ENCODE assay signal across 21 cellular contexts in genomic region chr1:110436635-110437034, GRCh38. TPM values are rescaled to one million over a fixed set of nuclear protein-coding genes. Genes with fewer than 3 reads are reported as not detected.
DNase-seq lines count a peak whose midpoint lies in the region; ATAC-seq, FAIRE-seq and TF ChIP-seq lines count a peak whose summit lies in the region.
"Had no signal": no experiment of that assay in that cellular context is flagged by ENCODE, and none has a peak within 500 bp of the region (broad histone marks: within the 10 kb centered on the region; RNA-seq: fewer than 3 reads in every experiment).

No MANE protein-coding gene starts in this region.

- no peaks in the 10 kb centered on the region for H3K27me3 ChIP-seq in cardiac muscle cell
- no peaks in the 10 kb centered on the region for H3K27me3 ChIP-seq in right atrium auricular region
- peaks cover 4% of the 10 kb centered on the region for H3K27me3 ChIP-seq in adipocyte (replicated peaks; ENCODE audit: control insufficient read depth, insufficient read depth, low read length)
- H3K27me3 ChIP-seq: breast epithelium, neural progenitor cell had no signal

- TF ChIP-seq CTCF in cardiac muscle cell (IDR thresholded peaks at IDR 0.05; ENCODE audit: low read depth, low read length) (no peak), right atrium auricular region (IDR thresholded peaks at IDR 0.05) (no peak), kidney (IDR thresholded peaks at IDR 0.05; ENCODE audit: borderline replicate concordance, extremely low read depth, insufficient read depth) (no peak)

- TF ChIP-seq POLR2A in GM18505 (IDR thresholded peaks at IDR 0.05; ENCODE audit: borderline replicate concordance, extremely low read depth, insufficient read depth, insufficient read length): no peak

- ATAC-seq in GM18505 (IDR thresholded peaks at IDR 0.05; ENCODE audit: unreplicated experiment): no peak
- ATAC-seq: GM12878; stimulated activated naive B cell treated with anti-CD40 and anti-IgM and Interleukin-4, amounts not matched to agents 10 μg/mL and 1 μg/mL and 100 μg/mL, for 72 hours had no signal

- no peak overlapping the region for H3K27ac ChIP-seq in cardiac muscle cell
- no peak overlapping the region for H3K27ac ChIP-seq in right atrium auricular region
- H3K27ac ChIP-seq in kidney (ENCODE audit: low read depth in 2 of 2, low read length in 2 of 2): no peak overlapping the region
- H3K27ac ChIP-seq: breast epithelium, neural progenitor cell had no signal

- H3K9ac ChIP-seq in adipocyte (ENCODE audit: low read length): no peak overlapping the region
- no peak overlapping the region for H3K9ac ChIP-seq in kidney (ENCODE audit: low read length in 2 of 2)
- H3K9ac ChIP-seq: neural progenitor cell had no signal

- intact Hi-C loops in kidney (cut with DNase I): no loop called here

- DNase-seq in cardiac muscle cell (ENCODE audit: low read depth in 1 of 2, low spot score in 1 of 2): peak; percentile 23 to 50
- no peak for DNase-seq in right atrium auricular region (ENCODE audit: low spot score)
- DNase-seq in adipocyte (ENCODE audit: low read depth): peak; percentile 11
- DNase-seq in kidney: peak; percentile 32
- no peak for DNase-seq in DMS153 (lab: John Stamatoyannopoulos, UW)
- DNase-seq in DMS79 (lab: John Stamatoyannopoulos, UW): no peak
- no peak for DNase-seq in cerebellum (ENCODE audit: low spot score)
- DNase-seq: CD4-positive, alpha-beta memory T cell; glutamatergic neuron; mammary epithelial cell; NCI-H1092; NCI-H82; retina; stimulated activated CD4-positive, alpha-beta T cell treated with anti-CD3 and anti-CD28 coated beads, Interleukin-15, amount 100 ng/mL, for 24 hours; stimulated activated naive B cell treated with anti-CD40 and anti-IgM and Interleukin-4, amounts not matched to agents 10 μg/mL and 1 μg/mL and 100 μg/mL, for 72 hours had no signal

- H3K4me3 ChIP-seq in cardiac muscle cell: no peak overlapping the region
- H3K4me3 ChIP-seq in right atrium auricular region: no peak overlapping the region
- no peak overlapping the region for H3K4me3 ChIP-seq in adipocyte (ENCODE audit: low read length)
- no peak overlapping the region for H3K4me3 ChIP-seq in kidney (ENCODE audit: low read length in 2 of 2)
- H3K4me3 ChIP-seq: breast epithelium, GM12878, neural progenitor cell had no signal

- H3K36me3 ChIP-seq in cardiac muscle cell (no peaks in the 10 kb centered on the region), right atrium auricular region (no peaks in the 10 kb centered on the region), adipocyte (ENCODE audit: control insufficient read depth, insufficient read depth, low read length, severe bottlenecking) (no peaks in the 10 kb centered on the region), kidney (ENCODE audit: control insufficient read depth in 1 of 2, insufficient read depth in 2 of 2, low read length in 2 of 2) (no peaks in the 10 kb centered on the region)
- H3K36me3 ChIP-seq: breast epithelium, neural progenitor cell had no signal

- FAIRE-seq in kidney (lab: Jason Lieb, UNC): no peak
- FAIRE-seq: GM12878, RCC 7860 had no signal

- H3K9me3 ChIP-seq in cardiac muscle cell (ENCODE audit: low read depth): no peaks in the 10 kb centered on the region
- no peaks in the 10 kb centered on the region for H3K9me3 ChIP-seq in right atrium auricular region
- no peaks in the 10 kb centered on the region for H3K9me3 ChIP-seq in adipocyte (ENCODE audit: control insufficient read depth, low read length)
- no peaks in the 10 kb centered on the region for H3K9me3 ChIP-seq in kidney (ENCODE audit: control insufficient read depth in 1 of 2, low read length in 2 of 2)
- H3K9me3 ChIP-seq: breast epithelium had no signal

- H3K4me1 ChIP-seq in cardiac muscle cell (ENCODE audit: low read depth) (peaks cover 5% of the 10 kb centered on the region), right atrium auricular region (peaks cover 0 to 16% of the 10 kb centered on the region in 2 donors), adipocyte (ENCODE audit: control insufficient read depth, insufficient read depth, low read length) (peaks cover 21% of the 10 kb centered on the region), kidney (ENCODE audit: control insufficient read depth in 1 of 2, insufficient read depth in 1 of 2, low read depth in 1 of 2, low read length in 2 of 2) (no peaks in the 10 kb centered on the region)
- H3K4me1 ChIP-seq: breast epithelium had no signal

RNA-seq across cellular contexts. Expression of gene PROK1, which starts 14.3 kb away (rescaled TPM):
- total RNA-seq in cardiac muscle cell (0.24 TPM in 1 of 2 replicates, not detected in the other), right atrium auricular region (1 to 10 TPM; 1.0 to 5.1 TPM), kidney (not detected), cerebellum (not detected)
- polyA plus RNA-seq in cardiac muscle cell (not detected in 2 replicates), kidney (ENCODE audit: insufficient read depth, low read depth, low replicate concordance) (not detected)
- total RNA-seq: CD4-positive, alpha-beta memory T cell; dermis microvascular lymphatic vessel endothelial cell; GM12878; mammary epithelial cell had no signal
- polyA plus RNA-seq: CD4-positive, alpha-beta memory T cell; GM12878; mammary epithelial cell had no signal

RNA-seq across cellular contexts. Expression of gene LAMTOR5, which starts 29.1 kb away (rescaled TPM):
- 78.3 and 160 TPM in 2 replicates for total RNA-seq in cardiac muscle cell
- polyA plus RNA-seq in cardiac muscle cell: 349 and 465 TPM in 2 replicates
- 100 to 1,000 TPM; 142 to 177 TPM for total RNA-seq in right atrium auricular region
- total RNA-seq in kidney: 183 TPM
- polyA plus RNA-seq in kidney (ENCODE audit: insufficient read depth, low read depth, low replicate concordance): 600 TPM
- total RNA-seq in cerebellum: 29.3 TPM

RNA-seq across cellular contexts. Expression of gene SLC16A4, which starts 45.8 kb away (rescaled TPM):
- total RNA-seq in cardiac muscle cell (0.21 and 0.66 TPM in 2 replicates), right atrium auricular region (1 to 10 TPM; 4.7 to 8.9 TPM), kidney (53.1 TPM), cerebellum (20.8 TPM)
- polyA plus RNA-seq in cardiac muscle cell (0.87 and 0.91 TPM in 2 replicates), kidney (ENCODE audit: insufficient read depth, low read depth, low replicate concordance) (51.8 TPM)

Comparison
In these comparisons a context has a peak if more than half of its experiments do, and no peak if none do; other contexts are left out.
1. DNase-seq: peak in cardiac muscle cell (2 of 2), adipocyte (single experiment) and kidney (single experiment); none in right atrium auricular region (single experiment), DMS153 (single experiment), DMS79 (single experiment) and cerebellum (single experiment).